Comparison of ENCODE assay signal across 8 cellular contexts in the genomic region with DNA sequence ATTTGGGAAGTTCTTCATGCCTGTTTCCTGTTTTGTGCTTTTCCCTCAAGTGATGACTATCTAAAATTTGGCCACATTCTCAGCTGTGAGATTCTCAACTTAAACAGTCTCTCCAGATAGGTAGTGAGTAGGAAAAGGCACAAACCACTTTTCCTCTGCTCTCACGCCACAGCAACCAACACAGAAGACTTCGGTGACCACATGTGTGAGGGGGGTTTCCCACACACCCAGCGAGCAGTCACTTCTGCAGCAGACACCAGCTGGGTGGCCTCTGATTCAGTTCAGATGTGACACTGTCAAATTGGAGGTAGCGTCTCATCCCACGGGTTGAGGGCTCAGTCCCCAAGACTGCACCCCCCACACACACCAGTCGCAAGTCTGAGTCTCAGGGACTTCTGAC. TPM values are rescaled to one million over a fixed set of nuclear protein-coding genes. Genes with fewer than 3 reads are reported as not detected.
A peak's percentile ranks its signal among the peaks of the same experiment; 100 is the strongest.
DNase-seq lines count a peak whose midpoint lies in the region; ATAC-seq and TF ChIP-seq lines count a peak whose summit lies in the region.

No MANE protein-coding gene starts in this region.

- DNase-seq in activated CD4-positive, alpha-beta T cell treated with anti-CD3 and anti-CD28 coated beads, Interleukin-2, amount 50 U/mL, for 1 hour = peak; percentile 12
- peak; percentile 9 to 68 (median 36) for DNase-seq in stimulated activated CD4-positive, alpha-beta T cell treated with anti-CD3 and anti-CD28 coated beads, Interleukin-1b, Interleukin-23, amount 100 ng/mL, for 24 hours (ENCODE audit: low read depth in 4 of 4, low spot score in 1 of 4)
- no peak for DNase-seq in body of pancreas
- no peak for DNase-seq in retina
- DNase-seq in NCI-H1048 (lab: John Stamatoyannopoulos, UW) = no peak
- no peak for DNase-seq in NCI-H1694 treated with DMSO at 0.1 percent for 48 hours (lab: John Stamatoyannopoulos, UW)

- no peaks in the 10 kb centered on the region for H3K4me1 ChIP-seq in body of pancreas

- no peak for TF ChIP-seq CTCF in body of pancreas (IDR thresholded peaks at IDR 0.05)

- H3K27ac ChIP-seq in body of pancreas = no peak overlapping the region

- TF ChIP-seq POLR2A in body of pancreas (IDR thresholded peaks at IDR 0.05) = no peak

- H3K36me3 ChIP-seq in body of pancreas (replicated peaks in 1 of 2; ENCODE audit: insufficient read depth in 1 of 2, low read depth in 2 of 2) = no peaks in the 10 kb centered on the region

- 62 to 100% methylated on average over 3 to 4 of the region's 6 CpGs for WGBS in body of pancreas, 2 donors

- H3K9me3 ChIP-seq in body of pancreas = no peaks in the 10 kb centered on the region

- H3K27me3 ChIP-seq in body of pancreas = no peaks in the 10 kb centered on the region

- intact Hi-C loops in body of pancreas (cut with DNase I) = no loop called here

- no peak overlapping the region for H3K4me3 ChIP-seq in body of pancreas

- ATAC-seq in GM18868 (IDR thresholded peaks at IDR 0.05; ENCODE audit: unreplicated experiment) (peak; percentile 96), HG03060 (IDR thresholded peaks at IDR 0.05; ENCODE audit: low read depth, unreplicated experiment) (peak; percentile 73), body of pancreas (no peak)

RNA-seq across cellular contexts. Expression of a gene that starts 25.1 kb away (rescaled TPM):
- total RNA-seq in body of pancreas = 1 to 10 TPM in 1 of 2 donors, not detected in 1; 2.6 TPM

Comparison
In these comparisons a context has a peak if more than half of its experiments do, and no peak if none do; other contexts are left out.
1. DNase-seq: peak in activated CD4-positive, alpha-beta T cell treated with anti-CD3 and anti-CD28 coated beads, Interleukin-2, amount 50 U/mL, for 1 hour (single experiment) and stimulated activated CD4-positive, alpha-beta T cell treated with anti-CD3 and anti-CD28 coated beads, Interleukin-1b, Interleukin-23, amount 100 ng/mL, for 24 hours (4 of 4); none in body of pancreas (0 of 4), retina (single experiment), NCI-H1048 (single experiment) and NCI-H1694 treated with DMSO at 0.1 percent for 48 hours (single experiment).